In genomic region chr12:113065126-113066007, GRCh38 we compare ENCODE assay signal across 1 cellular context.
TF ChIP-seq lines count a peak whose summit lies in the region.

No MANE protein-coding gene starts in this region.

TF ChIP-seq in WTC11, 78 proteins besides CTCF, POLR2A, EP300 and RAD21 (continued from another document and continues in another):
- TF ChIP-seq ZNF532 (CRISPR knock-in tag; IDR thresholded peaks at IDR 0.05; ENCODE audit: borderline replicate concordance), result no peak
- no peak for TF ChIP-seq E2F1 (CRISPR knock-in tag; IDR thresholded peaks at IDR 0.05)
- TF ChIP-seq TP53 (CRISPR knock-in tag; IDR thresholded peaks at IDR 0.05), result peak; percentile 88
- TF ChIP-seq, protein P1, sequence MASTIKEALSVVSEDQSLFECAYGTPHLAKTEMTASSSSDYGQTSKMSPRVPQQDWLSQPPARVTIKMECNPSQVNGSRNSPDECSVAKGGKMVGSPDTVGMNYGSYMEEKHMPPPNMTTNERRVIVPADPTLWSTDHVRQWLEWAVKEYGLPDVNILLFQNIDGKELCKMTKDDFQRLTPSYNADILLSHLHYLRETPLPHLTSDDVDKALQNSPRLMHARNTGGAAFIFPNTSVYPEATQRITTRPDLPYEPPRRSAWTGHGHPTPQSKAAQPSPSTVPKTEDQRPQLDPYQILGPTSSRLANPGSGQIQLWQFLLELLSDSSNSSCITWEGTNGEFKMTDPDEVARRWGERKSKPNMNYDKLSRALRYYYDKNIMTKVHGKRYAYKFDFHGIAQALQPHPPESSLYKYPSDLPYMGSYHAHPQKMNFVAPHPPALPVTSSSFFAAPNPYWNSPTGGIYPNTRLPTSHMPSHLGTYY (CRISPR knock-in tag; IDR thresholded peaks at IDR 0.05), result no peak
- TF ChIP-seq, protein P2, sequence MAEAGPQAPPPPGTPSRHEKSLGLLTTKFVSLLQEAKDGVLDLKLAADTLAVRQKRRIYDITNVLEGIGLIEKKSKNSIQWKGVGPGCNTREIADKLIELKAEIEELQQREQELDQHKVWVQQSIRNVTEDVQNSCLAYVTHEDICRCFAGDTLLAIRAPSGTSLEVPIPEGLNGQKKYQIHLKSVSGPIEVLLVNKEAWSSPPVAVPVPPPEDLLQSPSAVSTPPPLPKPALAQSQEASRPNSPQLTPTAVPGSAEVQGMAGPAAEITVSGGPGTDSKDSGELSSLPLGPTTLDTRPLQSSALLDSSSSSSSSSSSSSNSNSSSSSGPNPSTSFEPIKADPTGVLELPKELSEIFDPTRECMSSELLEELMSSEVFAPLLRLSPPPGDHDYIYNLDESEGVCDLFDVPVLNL (CRISPR knock-in tag; IDR thresholded peaks at IDR 0.05; ENCODE audit: borderline replicate concordance, low read depth), result no peak
- TF ChIP-seq FOXK1 (CRISPR knock-in tag; IDR thresholded peaks at IDR 0.05), result peak; percentile 81; the same call in 1 of the 2 replicates
- peak; percentile 66; the same call in 1 of the 2 replicates for TF ChIP-seq TCF7 (CRISPR knock-in tag; IDR thresholded peaks at IDR 0.05; ENCODE audit: low read depth)
- no peak for TF ChIP-seq ZNF423 (CRISPR knock-in tag; IDR thresholded peaks at IDR 0.05)
- TF ChIP-seq, protein P3, sequence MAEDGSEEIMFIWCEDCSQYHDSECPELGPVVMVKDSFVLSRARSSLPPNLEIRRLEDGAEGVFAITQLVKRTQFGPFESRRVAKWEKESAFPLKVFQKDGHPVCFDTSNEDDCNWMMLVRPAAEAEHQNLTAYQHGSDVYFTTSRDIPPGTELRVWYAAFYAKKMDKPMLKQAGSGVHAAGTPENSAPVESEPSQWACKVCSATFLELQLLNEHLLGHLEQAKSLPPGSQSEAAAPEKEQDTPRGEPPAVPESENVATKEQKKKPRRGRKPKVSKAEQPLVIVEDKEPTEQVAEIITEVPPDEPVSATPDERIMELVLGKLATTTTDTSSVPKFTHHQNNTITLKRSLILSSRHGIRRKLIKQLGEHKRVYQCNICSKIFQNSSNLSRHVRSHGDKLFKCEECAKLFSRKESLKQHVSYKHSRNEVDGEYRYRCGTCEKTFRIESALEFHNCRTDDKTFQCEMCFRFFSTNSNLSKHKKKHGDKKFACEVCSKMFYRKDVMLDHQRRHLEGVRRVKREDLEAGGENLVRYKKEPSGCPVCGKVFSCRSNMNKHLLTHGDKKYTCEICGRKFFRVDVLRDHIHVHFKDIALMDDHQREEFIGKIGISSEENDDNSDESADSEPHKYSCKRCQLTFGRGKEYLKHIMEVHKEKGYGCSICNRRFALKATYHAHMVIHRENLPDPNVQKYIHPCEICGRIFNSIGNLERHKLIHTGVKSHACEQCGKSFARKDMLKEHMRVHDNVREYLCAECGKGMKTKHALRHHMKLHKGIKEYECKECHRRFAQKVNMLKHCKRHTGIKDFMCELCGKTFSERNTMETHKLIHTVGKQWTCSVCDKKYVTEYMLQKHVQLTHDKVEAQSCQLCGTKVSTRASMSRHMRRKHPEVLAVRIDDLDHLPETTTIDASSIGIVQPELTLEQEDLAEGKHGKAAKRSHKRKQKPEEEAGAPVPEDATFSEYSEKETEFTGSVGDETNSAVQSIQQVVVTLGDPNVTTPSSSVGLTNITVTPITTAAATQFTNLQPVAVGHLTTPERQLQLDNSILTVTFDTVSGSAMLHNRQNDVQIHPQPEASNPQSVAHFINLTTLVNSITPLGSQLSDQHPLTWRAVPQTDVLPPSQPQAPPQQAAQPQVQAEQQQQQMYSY (CRISPR knock-in tag; IDR thresholded peaks at IDR 0.05), result no peak
- TF ChIP-seq, protein P4, sequence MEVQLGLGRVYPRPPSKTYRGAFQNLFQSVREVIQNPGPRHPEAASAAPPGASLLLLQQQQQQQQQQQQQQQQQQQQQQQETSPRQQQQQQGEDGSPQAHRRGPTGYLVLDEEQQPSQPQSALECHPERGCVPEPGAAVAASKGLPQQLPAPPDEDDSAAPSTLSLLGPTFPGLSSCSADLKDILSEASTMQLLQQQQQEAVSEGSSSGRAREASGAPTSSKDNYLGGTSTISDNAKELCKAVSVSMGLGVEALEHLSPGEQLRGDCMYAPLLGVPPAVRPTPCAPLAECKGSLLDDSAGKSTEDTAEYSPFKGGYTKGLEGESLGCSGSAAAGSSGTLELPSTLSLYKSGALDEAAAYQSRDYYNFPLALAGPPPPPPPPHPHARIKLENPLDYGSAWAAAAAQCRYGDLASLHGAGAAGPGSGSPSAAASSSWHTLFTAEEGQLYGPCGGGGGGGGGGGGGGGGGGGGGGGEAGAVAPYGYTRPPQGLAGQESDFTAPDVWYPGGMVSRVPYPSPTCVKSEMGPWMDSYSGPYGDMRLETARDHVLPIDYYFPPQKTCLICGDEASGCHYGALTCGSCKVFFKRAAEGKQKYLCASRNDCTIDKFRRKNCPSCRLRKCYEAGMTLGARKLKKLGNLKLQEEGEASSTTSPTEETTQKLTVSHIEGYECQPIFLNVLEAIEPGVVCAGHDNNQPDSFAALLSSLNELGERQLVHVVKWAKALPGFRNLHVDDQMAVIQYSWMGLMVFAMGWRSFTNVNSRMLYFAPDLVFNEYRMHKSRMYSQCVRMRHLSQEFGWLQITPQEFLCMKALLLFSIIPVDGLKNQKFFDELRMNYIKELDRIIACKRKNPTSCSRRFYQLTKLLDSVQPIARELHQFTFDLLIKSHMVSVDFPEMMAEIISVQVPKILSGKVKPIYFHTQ (CRISPR knock-in tag; IDR thresholded peaks at IDR 0.05), result no peak
- no peak for TF ChIP-seq GABPB1 (CRISPR knock-in tag; IDR thresholded peaks at IDR 0.05)
- peak; percentile 94 for TF ChIP-seq CBFB (CRISPR knock-in tag; IDR thresholded peaks at IDR 0.05; ENCODE audit: low read depth)
- TF ChIP-seq GRHL2 (CRISPR knock-in tag; IDR thresholded peaks at IDR 0.05; ENCODE audit: insufficient replicate concordance, severe bottlenecking), result no peak
- TF ChIP-seq TEAD1 (CRISPR knock-in tag; IDR thresholded peaks at IDR 0.05), result peak; percentile 87
- TF ChIP-seq ZNF219 (CRISPR knock-in tag; IDR thresholded peaks at IDR 0.05; ENCODE audit: borderline replicate concordance), result peak; percentile 71; the same call in 1 of the 2 replicates
- peak; percentile 47; the same call in 1 of the 2 replicates for TF ChIP-seq CREB1 (CRISPR knock-in tag; IDR thresholded peaks at IDR 0.05)
- TF ChIP-seq IRF1 (CRISPR knock-in tag; IDR thresholded peaks at IDR 0.05), result no peak
- no peak for TF ChIP-seq NFYB (CRISPR knock-in tag; conservative IDR thresholded peaks at IDR 0.05; ENCODE audit: low read depth)
- TF ChIP-seq USF1 (CRISPR knock-in tag; IDR thresholded peaks at IDR 0.05), result peak; percentile 70; the same call in 1 of the 2 replicates
- no peak for TF ChIP-seq KAT7 (CRISPR knock-in tag; IDR thresholded peaks at IDR 0.05; ENCODE audit: borderline replicate concordance)
- no peak for TF ChIP-seq PREB (CRISPR knock-in tag; IDR thresholded peaks at IDR 0.05; ENCODE audit: borderline replicate concordance)
- TF ChIP-seq, protein P5, sequence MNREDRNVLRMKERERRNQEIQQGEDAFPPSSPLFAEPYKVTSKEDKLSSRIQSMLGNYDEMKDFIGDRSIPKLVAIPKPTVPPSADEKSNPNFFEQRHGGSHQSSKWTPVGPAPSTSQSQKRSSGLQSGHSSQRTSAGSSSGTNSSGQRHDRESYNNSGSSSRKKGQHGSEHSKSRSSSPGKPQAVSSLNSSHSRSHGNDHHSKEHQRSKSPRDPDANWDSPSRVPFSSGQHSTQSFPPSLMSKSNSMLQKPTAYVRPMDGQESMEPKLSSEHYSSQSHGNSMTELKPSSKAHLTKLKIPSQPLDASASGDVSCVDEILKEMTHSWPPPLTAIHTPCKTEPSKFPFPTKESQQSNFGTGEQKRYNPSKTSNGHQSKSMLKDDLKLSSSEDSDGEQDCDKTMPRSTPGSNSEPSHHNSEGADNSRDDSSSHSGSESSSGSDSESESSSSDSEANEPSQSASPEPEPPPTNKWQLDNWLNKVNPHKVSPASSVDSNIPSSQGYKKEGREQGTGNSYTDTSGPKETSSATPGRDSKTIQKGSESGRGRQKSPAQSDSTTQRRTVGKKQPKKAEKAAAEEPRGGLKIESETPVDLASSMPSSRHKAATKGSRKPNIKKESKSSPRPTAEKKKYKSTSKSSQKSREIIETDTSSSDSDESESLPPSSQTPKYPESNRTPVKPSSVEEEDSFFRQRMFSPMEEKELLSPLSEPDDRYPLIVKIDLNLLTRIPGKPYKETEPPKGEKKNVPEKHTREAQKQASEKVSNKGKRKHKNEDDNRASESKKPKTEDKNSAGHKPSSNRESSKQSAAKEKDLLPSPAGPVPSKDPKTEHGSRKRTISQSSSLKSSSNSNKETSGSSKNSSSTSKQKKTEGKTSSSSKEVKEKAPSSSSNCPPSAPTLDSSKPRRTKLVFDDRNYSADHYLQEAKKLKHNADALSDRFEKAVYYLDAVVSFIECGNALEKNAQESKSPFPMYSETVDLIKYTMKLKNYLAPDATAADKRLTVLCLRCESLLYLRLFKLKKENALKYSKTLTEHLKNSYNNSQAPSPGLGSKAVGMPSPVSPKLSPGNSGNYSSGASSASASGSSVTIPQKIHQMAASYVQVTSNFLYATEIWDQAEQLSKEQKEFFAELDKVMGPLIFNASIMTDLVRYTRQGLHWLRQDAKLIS (CRISPR knock-in tag; IDR thresholded peaks at IDR 0.05; ENCODE audit: borderline replicate concordance), result peak; percentile 44; the same call in 1 of the 2 replicates
- TF ChIP-seq E2F5 (CRISPR knock-in tag; IDR thresholded peaks at IDR 0.05), result peak; percentile 81; the same call in 1 of the 2 replicates
- no peak for TF ChIP-seq NR2C2 (CRISPR knock-in tag; IDR thresholded peaks at IDR 0.05)
- TF ChIP-seq ZBTB21 (CRISPR knock-in tag; IDR thresholded peaks at IDR 0.05; ENCODE audit: borderline replicate concordance), result peak; percentile 54; the same call in 1 of the 2 replicates
- peak; percentile 72; the same call in 1 of the 2 replicates for TF ChIP-seq CREM (CRISPR knock-in tag; IDR thresholded peaks at IDR 0.05)
